ENCODE assay signal across 16 cellular contexts in genomic region chrX:31353095-31353494, GRCh38.
A peak's percentile ranks its signal among the peaks of the same experiment; 100 is the strongest.
DNase-seq lines count a peak whose midpoint lies in the region; TF ChIP-seq lines count a peak whose summit lies in the region.
"Had no signal": no experiment of that assay in that cellular context is flagged by ENCODE, and none has a peak within 500 bp of the region (broad histone marks: within the 10 kb centered on the region; RNA-seq: fewer than 3 reads in every experiment).

No MANE protein-coding gene starts in this region.

- CTCF ChIA-PET in HEK293 (lab: Yijun Ruan, JAX), result no interaction called here
- CTCF ChIA-PET in CD4-positive, alpha-beta memory T cell (lab: Charles Lee; ENCODE audit: partially characterized antibody), result no interaction called here

- peaks cover 0 to 2% of the 10 kb centered on the region in 2 donors for H3K27me3 Mint-ChIP-seq in CD4-positive, alpha-beta memory T cell
- H3K27me3 Mint-ChIP-seq: activated CD4-positive, alpha-beta memory T cell treated with anti-CD3 and anti-CD28 coated beads for 36 hours had no signal

- no peak overlapping the region for H3K27ac Mint-ChIP-seq in CD4-positive, alpha-beta memory T cell
- H3K27ac Mint-ChIP-seq: activated CD4-positive, alpha-beta memory T cell treated with anti-CD3 and anti-CD28 coated beads for 36 hours had no signal

- no peaks in the 10 kb centered on the region for H3K27me3 ChIP-seq in CD4-positive, alpha-beta memory T cell (ENCODE audit: insufficient read depth, low read length)
- H3K27me3 ChIP-seq: left lung had no signal

- H3K9me3 Mint-ChIP-seq in CD4-positive, alpha-beta memory T cell, result no peaks in the 10 kb centered on the region
- H3K9me3 Mint-ChIP-seq: activated CD4-positive, alpha-beta memory T cell treated with anti-CD3 and anti-CD28 coated beads for 36 hours had no signal

- no peak for TF ChIP-seq CTCF in HEK293 (tag by site-specific recombination; IDR thresholded peaks at IDR 0.05)
- TF ChIP-seq CTCF in foreskin fibroblast (IDR thresholded peaks at IDR 0.05; ENCODE audit: low read depth, low read length), result no peak

- intact Hi-C loops in CD4-positive, alpha-beta memory T cell (cut with micrococcal nuclease), result no loop called here

- DNase-seq in AG08395 (ENCODE audit: low spot score), result peak; percentile 60
- DNase-seq in T1000 (lab: John Stamatoyannopoulos, UW), result peak; percentile 27
- peak; percentile 47 to 75 for DNase-seq in foreskin fibroblast
- no peak for DNase-seq in CD4-positive, alpha-beta memory T cell
- no peak for DNase-seq in C1 segment of cervical spinal cord (lab: John Stamatoyannopoulos, UW)
- DNase-seq in stimulated activated naive CD4-positive, alpha-beta T cell treated with Interleukin-2 at 50 U/mL for 16 hours (lab: John Stamatoyannopoulos, UW), result no peak
- no peak for DNase-seq in DMS53 treated with DMSO at 0.1 percent for 48 hours (lab: John Stamatoyannopoulos, UW; ENCODE audit: unreplicated experiment)
- DNase-seq: activated CD4-positive, alpha-beta memory T cell treated with anti-CD3 and anti-CD28 coated beads for 36 hours; left lung; NCI-H1436 treated with DMSO at 0.1 percent for 48 hours; NK-92 treated with Interleukin-12 subunit alpha and Interleukin-12 subunit beta, amount 100 ng/mL, for 24 hours; T-helper 1 cell had no signal

- H3K4me3 Mint-ChIP-seq in CD4-positive, alpha-beta memory T cell, result no peak overlapping the region
- H3K4me3 Mint-ChIP-seq: activated CD4-positive, alpha-beta memory T cell treated with anti-CD3 and anti-CD28 coated beads for 36 hours; neural crest cell had no signal

- H3K4me1 Mint-ChIP-seq in CD4-positive, alpha-beta memory T cell, result no peaks in the 10 kb centered on the region

- H3K9me3 ChIP-seq in HEK293 (ENCODE audit: control insufficient read depth, insufficient read depth, low read depth, low read length), result no peaks in the 10 kb centered on the region
- H3K9me3 ChIP-seq in CD4-positive, alpha-beta memory T cell (ENCODE audit: control insufficient read depth in 1 of 2, low read length in 2 of 2), result no peaks in the 10 kb centered on the region
- H3K9me3 ChIP-seq: left lung had no signal

- no peaks in the 10 kb centered on the region for H3K36me3 Mint-ChIP-seq in CD4-positive, alpha-beta memory T cell
- H3K36me3 Mint-ChIP-seq: activated CD4-positive, alpha-beta memory T cell treated with anti-CD3 and anti-CD28 coated beads for 36 hours had no signal

- H3K36me3 ChIP-seq in HEK293 (ENCODE audit: control insufficient read depth in 2 of 2, insufficient read depth in 1 of 2, low read length in 2 of 2), result no peaks in the 10 kb centered on the region
- H3K36me3 ChIP-seq in CD4-positive, alpha-beta memory T cell (ENCODE audit: insufficient read depth, low read length), result no peaks in the 10 kb centered on the region
- H3K36me3 ChIP-seq: left lung had no signal

- H3K4me3 ChIP-seq in HEK293 (ENCODE audit: low read depth, low read length) (no peak overlapping the region), foreskin fibroblast (ENCODE audit: low read depth in 1 of 2, low read length in 2 of 2) (no peak overlapping the region)
- no peak overlapping the region for H3K4me3 ChIP-seq in CD4-positive, alpha-beta memory T cell (ENCODE audit: low read length in 2 of 2)
- H3K4me3 ChIP-seq: coronary artery, left lung, skin epidermis had no signal

- peak overlapping the region; percentile 16; the same call in 1 of the 2 replicates for H3K27ac ChIP-seq in HEK293 (ENCODE audit: extremely low read depth, low read depth, low read length)
- no peak overlapping the region for H3K27ac ChIP-seq in CD4-positive, alpha-beta memory T cell (ENCODE audit: low read depth, low read length)
- H3K27ac ChIP-seq: coronary artery, left lung, skin epidermis had no signal

- peaks cover 19% of the 10 kb centered on the region; the same call in 1 of the 2 replicates for H3K4me1 ChIP-seq in HEK293 (ENCODE audit: control insufficient read depth, insufficient read depth, low read length)
- H3K4me1 ChIP-seq in CD4-positive, alpha-beta memory T cell (ENCODE audit: insufficient read depth, low read length), result no peaks in the 10 kb centered on the region
- H3K4me1 ChIP-seq: left lung had no signal

- POLR2A ChIA-PET in HEK293 (lab: Yijun Ruan, JAX), result no interaction called here
- POLR2A ChIA-PET in CD4-positive, alpha-beta memory T cell (lab: Charles Lee; ENCODE audit: partially characterized antibody), result no interaction called here

TF ChIP-seq in HEK293, 187 proteins besides CTCF, POLR2A, EP300 and RAD21 (continues in another document):
- TF ChIP-seq PRDM6 (tag by site-specific recombination; IDR thresholded peaks at IDR 0.05) (no peak), ZNF473 (tag by site-specific recombination; IDR thresholded peaks at IDR 0.05) (no peak), ZNF558 (tag by site-specific recombination; IDR thresholded peaks at IDR 0.05) (no peak), ZNF350 (tag by site-specific recombination; IDR thresholded peaks at IDR 0.05) (no peak), MZF1 (tag by site-specific recombination; IDR thresholded peaks at IDR 0.05; ENCODE audit: borderline replicate concordance) (no peak), ZBTB20 (tag by site-specific recombination; IDR thresholded peaks at IDR 0.05) (no peak), TSHZ1 (tag by site-specific recombination; IDR thresholded peaks at IDR 0.05; ENCODE audit: borderline replicate concordance) (no peak), ZNF600 (tag by site-specific recombination; IDR thresholded peaks at IDR 0.05) (0 out of 2 replicates have a peak, but pooled peaks have one; percentile 34), ZBTB6 (tag by site-specific recombination; IDR thresholded peaks at IDR 0.05) (no peak), ZNF555 (tag by site-specific recombination; conservative IDR thresholded peaks at IDR 0.05) (no peak), ZNF169 (tag by site-specific recombination; IDR thresholded peaks at IDR 0.05) (no peak), ZNF354C (tag by site-specific recombination; IDR thresholded peaks at IDR 0.05; ENCODE audit: borderline replicate concordance, low read depth) (no peak), WT1 (tag by site-specific recombination; IDR thresholded peaks at IDR 0.05) (no peak), ZBTB26 (tag by site-specific recombination; optimal IDR thresholded peaks at IDR 0.05) (no peak), TRIM28 (IDR thresholded peaks at IDR 0.05; ENCODE audit: borderline replicate concordance, low read length) (peak; percentile 83; the same call in 1 of the 2 replicates), ZNF530 (tag by site-specific recombination; IDR thresholded peaks at IDR 0.05; ENCODE audit: low read depth) (no peak)

Comparison
In these comparisons a context has a peak if more than half of its experiments do, and no peak if none do; other contexts are left out.
1. DNase-seq: peak in AG08395 (single experiment), T1000 (single experiment) and foreskin fibroblast (2 of 2); none in CD4-positive, alpha-beta memory T cell (0 of 5), C1 segment of cervical spinal cord (0 of 14), stimulated activated naive CD4-positive, alpha-beta T cell treated with Interleukin-2 at 50 U/mL for 16 hours (single experiment) and DMS53 treated with DMSO at 0.1 percent for 48 hours (single experiment).